In genomic region chr9:33447404-33448158, GRCh38 we compare ENCODE assay signal across 8 cellular contexts. TPM values are rescaled to one million over a fixed set of nuclear protein-coding genes. Genes with fewer than 3 reads are reported as not detected.
DNase-seq lines count a peak whose midpoint lies in the region; TF ChIP-seq lines count a peak whose summit lies in the region.

AQP3 (minus strand) TSS chr9:33447593; CDS start chr9:33447530, 63 bp downstream.

- CTCF ChIA-PET in AG04449 (lab: Yijun Ruan, JAX) = interaction anchor here (0.8 to 10.4 kb wide), 10 partner anchors 8 to 161 kb away, joined by 3 to 284 read pairs (median 8); partner anchors contain the start of gene NOL6

- H3K4me1 ChIP-seq in colonic mucosa = peaks cover 5% of the 10 kb centered on the region
- H3K4me1 ChIP-seq in liver (ENCODE audit: control insufficient read depth in 4 of 4, insufficient read depth in 4 of 4, low read length in 3 of 4) = peaks cover 12 to 44% (median 24%) of the 10 kb centered on the region in 4 donors

- no peak for DNase-seq in AG04449 (ENCODE audit: low read depth, low spot score)
- DNase-seq in NCI-H1092 treated with DMSO at 0.1 percent for 48 hours (lab: John Stamatoyannopoulos, UW) = peak; percentile 47
- peak; percentile 12 to 61 (median 42) for DNase-seq in activated CD4-positive, CD25-positive, alpha-beta regulatory T cell (lab: John Stamatoyannopoulos, UW)
- peak; percentile 73 for DNase-seq in colonic mucosa
- peak; percentile 63 to 64 for DNase-seq in stimulated activated CD4-positive, alpha-beta T cell treated with anti-CD3 and anti-CD28 coated beads, Interleukin-4, amount 100 ng/mL, for 4 hours
- no peak for DNase-seq in GOT3 (lab: John Stamatoyannopoulos, UW)

- POLR2A ChIA-PET in AG04449 (lab: Yijun Ruan, JAX) = interaction anchor here (0.6 to 0.8 kb wide), 2 partner anchors 26 to 86 kb away, joined by 3 read pairs; partner anchors contain the start of gene NOL6

- H3K27me3 ChIP-seq in colonic mucosa = no peaks in the 10 kb centered on the region
- H3K27me3 ChIP-seq in liver (ENCODE audit: control insufficient read depth in 4 of 4, insufficient read depth in 4 of 4, low read length in 3 of 4) = no peaks in the 10 kb centered on the region

- intact Hi-C loops in colonic mucosa (cut with DNase I) = no loop called here

- peak; percentile 9 for TF ChIP-seq POLR2A in GM19193 (IDR thresholded peaks at IDR 0.05; ENCODE audit: extremely low read depth, insufficient read depth, insufficient read length)

- TF ChIP-seq RAD21 in liver (IDR thresholded peaks at IDR 0.05) = no peak

- WGBS in liver = 3% methylated on average over 48 of the region's 48 CpGs

- H3K9ac ChIP-seq in colonic mucosa (ENCODE audit: low read depth in 2 of 2, low read length in 2 of 2) = peak within 1 kb of the TSS; percentile 52 to 68
- peak within 1 kb of the TSS; percentile 91 to 96 for H3K9ac ChIP-seq in liver (ENCODE audit: low read depth in 1 of 2, low read length in 2 of 2)

- peak within 1 kb of the TSS; percentile 52 for H3K4me3 ChIP-seq in AG04449 (ENCODE audit: low read depth, low read length)
- peak within 1 kb of the TSS; percentile 16 for H3K4me3 ChIP-seq in colonic mucosa
- H3K4me3 ChIP-seq in liver (ENCODE audit: low read depth in 1 of 3, low read length in 3 of 3) = peak within 1 kb of the TSS; percentile 61 to 74 (median 65)

- H3K27ac ChIP-seq in colonic mucosa = peak within 1 kb of the TSS; percentile 61
- H3K27ac ChIP-seq in liver (ENCODE audit: low read depth in 1 of 2, low read length in 2 of 2) = peak within 1 kb of the TSS; percentile 95 to 96

- TF ChIP-seq CTCF in AG04449 (IDR thresholded peaks at IDR 0.05; ENCODE audit: insufficient read depth, low read length, missing control alignments) = peak; percentile 45
- TF ChIP-seq CTCF in colonic mucosa (IDR thresholded peaks at IDR 0.05) = peak; percentile 15
- peak; percentile 18 for TF ChIP-seq CTCF in liver (IDR thresholded peaks at IDR 0.05; ENCODE audit: low read depth, low read length, missing input control)

- H3K36me3 ChIP-seq in colonic mucosa = no peaks in the 10 kb centered on the region
- H3K36me3 ChIP-seq in liver (ENCODE audit: control insufficient read depth in 4 of 4, insufficient read depth in 3 of 4, low read depth in 1 of 4, low read length in 3 of 4) = peaks cover 2 to 9% (median 6%) of the 10 kb centered on the region in 4 donors

- H3K9me3 ChIP-seq in colonic mucosa (no peaks in the 10 kb centered on the region), liver (ENCODE audit: control insufficient read depth in 4 of 4, low read length in 3 of 4) (no peaks in the 10 kb centered on the region)

TF ChIP-seq in liver, 16 proteins besides CTCF, POLR2A, EP300 and RAD21:
- TF ChIP-seq SP1 (IDR thresholded peaks at IDR 0.05) (peak; percentile 5), EGR1 (IDR thresholded peaks at IDR 0.05; ENCODE audit: low read depth in 2 of 2) (no peak), ATF3 (IDR thresholded peaks at IDR 0.05) (no peak)

RNA-seq across cellular contexts. Expression of gene AQP3, which starts in this region (rescaled TPM):
- total RNA-seq in colonic mucosa = 10 to 100 TPM in 1 of 2 donors, 1 to 10 TPM in 1; 7.2 to 13.3 TPM
- 100 to 1,000 TPM in 1 of 2 donors, 10 to 100 TPM in 1; 60.5 to 109 TPM for total RNA-seq in liver
- 100 to 1,000 TPM in 1 of 2 donors, 10 to 100 TPM in 1; 65.7 to 124 TPM for polyA plus RNA-seq in liver

Comparison
In these comparisons a context has a peak if more than half of its experiments do, and no peak if none do; other contexts are left out.
1. RNA of gene AQP3 (total RNA-seq): 60.5 to 109 TPM in liver; 7.2 to 13.3 TPM in colonic mucosa; every median in the first group is over 4 times any median in the second.
2. DNase-seq: peak in NCI-H1092 treated with DMSO at 0.1 percent for 48 hours (single experiment), activated CD4-positive, CD25-positive, alpha-beta regulatory T cell (4 of 4), colonic mucosa (single experiment) and stimulated activated CD4-positive, alpha-beta T cell treated with anti-CD3 and anti-CD28 coated beads, Interleukin-4, amount 100 ng/mL, for 4 hours (2 of 2); none in AG04449 (single experiment) and GOT3 (single experiment).
3. Peak in every context shown above with its lines, with median percentiles within 50 percentile points of each other: H3K4me3 ChIP-seq and CTCF ChIP-seq.